In genomic region chr4:38728651-38729141, GRCh38 we compare ENCODE assay signal across 1 cellular context.
TF ChIP-seq lines count a peak whose summit lies in the region.

No MANE protein-coding gene starts in this region.

TF ChIP-seq in HepG2, 621 proteins besides CTCF, POLR2A, EP300 and RAD21 (continued from another document):
- TF ChIP-seq ZBTB40 (IDR thresholded peaks at IDR 0.05) (no peak), ZBTB40 (CRISPR knock-in tag; IDR thresholded peaks at IDR 0.05) (no peak), ZNF318 (CRISPR knock-in tag; IDR thresholded peaks at IDR 0.05) (no peak), YY1 (IDR thresholded peaks at IDR 0.05; ENCODE audit: insufficient read depth, insufficient replicate concordance, low read depth, low read length) (no peak), TAF15 (IDR thresholded peaks at IDR 0.05; ENCODE audit: low read depth, low read length, poor library complexity, severe bottlenecking) (no peak), ZNF788 (CRISPR knock-in tag; IDR thresholded peaks at IDR 0.05; ENCODE audit: borderline replicate concordance) (no peak), SOX5 (CRISPR knock-in tag; IDR thresholded peaks at IDR 0.05; ENCODE audit: borderline replicate concordance) (peak; percentile 34; the same call in 1 of the 2 replicates), SMC3 (IDR thresholded peaks at IDR 0.05; ENCODE audit: low read length) (no peak)
